8 cellular contexts compared by ENCODE assay signal in genomic region chr16:89561195-89562026, GRCh38. TPM values are rescaled to one million over a fixed set of nuclear protein-coding genes. Genes with fewer than 3 reads are reported as not detected.
DNase-seq lines count a peak whose midpoint lies in the region; ATAC-seq and TF ChIP-seq lines count a peak whose summit lies in the region.

No MANE protein-coding gene starts in this region.

- peaks cover 11% of the 10 kb centered on the region for H3K79me1 ChIP-seq in trophoblast cell (ENCODE audit: low read length)

- no peak for ATAC-seq in HG03439 (IDR thresholded peaks at IDR 0.05; ENCODE audit: unreplicated experiment)

- H3K4me3 ChIP-seq in trophoblast cell (ENCODE audit: low read depth, low read length), result peak overlapping the region; percentile 95

- no peaks in the 10 kb centered on the region for H3K9me3 ChIP-seq in trophoblast cell (ENCODE audit: insufficient read depth, low read depth, low read length)

- H2AK5ac ChIP-seq in trophoblast cell (ENCODE audit: low read length), result peak overlapping the region; percentile 60

- H2BK12ac ChIP-seq in trophoblast cell (ENCODE audit: low read length), result no peak overlapping the region

- peak overlapping the region; percentile 86 for H4K8ac ChIP-seq in trophoblast cell (ENCODE audit: low read depth, low read length)

- H2AFZ ChIP-seq in trophoblast cell (ENCODE audit: insufficient read depth, low read length, poor library complexity), result no peak overlapping the region

- H3K79me2 ChIP-seq in trophoblast cell (ENCODE audit: control insufficient read depth, insufficient read depth, low read length, poor library complexity), result peaks cover 17% of the 10 kb centered on the region

- H4K12ac ChIP-seq in trophoblast cell (ENCODE audit: low read depth, low read length), result peak overlapping the region; percentile 88

- peak overlapping the region; percentile 73 for H3K18ac ChIP-seq in trophoblast cell (ENCODE audit: low read length)

- peak overlapping the region; percentile 86 for H3K4me2 ChIP-seq in trophoblast cell (ENCODE audit: low read length)

- H3K4me1 ChIP-seq in trophoblast cell (ENCODE audit: control insufficient read depth in 1 of 2, insufficient read depth in 2 of 2, low read length in 2 of 2), result peaks cover 19 to 25% of the 10 kb centered on the region in 2 experiments

- H3K27me3 ChIP-seq in trophoblast cell (ENCODE audit: insufficient read depth, low read length), result no peaks in the 10 kb centered on the region

- H2BK120ac ChIP-seq in trophoblast cell (ENCODE audit: insufficient read depth, low read length, poor library complexity), result peak overlapping the region; percentile 60

- H3K36me3 ChIP-seq in trophoblast cell (ENCODE audit: control insufficient read depth in 1 of 2, insufficient read depth in 2 of 2, low read length in 2 of 2), result peaks cover 43 to 49% of the 10 kb centered on the region in 2 experiments

- H4K91ac ChIP-seq in trophoblast cell (ENCODE audit: low read depth, low read length), result peak overlapping the region; percentile 85

- H3K23ac ChIP-seq in trophoblast cell (ENCODE audit: low read length), result peak overlapping the region; percentile 2

- H3K27ac ChIP-seq in trophoblast cell (ENCODE audit: low read depth, low read length), result peak overlapping the region; percentile 86

- WGBS in trophoblast cell (ENCODE audit: extremely low coverage, insufficient coverage, insufficient read length), result no CpG with 5 or more reads among the region's 55 CpGs

- peak overlapping the region; percentile 79 for H2BK5ac ChIP-seq in trophoblast cell (ENCODE audit: low read depth, low read length, poor library complexity)

- peak; percentile 28 for DNase-seq in ELR (ENCODE audit: low read depth)
- DNase-seq in SK-N-DZ (ENCODE audit: low spot score), result peak; percentile 17
- DNase-seq in erythroblast (lab: John Stamatoyannopoulos, UW), result peak; percentile 40 to 53
- DNase-seq in trophoblast cell, result peak in 1 of 2 donors; percentile 13
- no peak for DNase-seq in hippocampal formation (lab: John Stamatoyannopoulos, UW)
- DNase-seq in hepatic stellate cell (ENCODE audit: low spot score), result no peak
- DNase-seq in NCI-H2029 (lab: John Stamatoyannopoulos, UW), result no peak

- H3K9ac ChIP-seq in trophoblast cell (ENCODE audit: low read length), result peak overlapping the region; percentile 97

- peak overlapping the region; percentile 91 for H3K14ac ChIP-seq in trophoblast cell (ENCODE audit: low read length)

- TF ChIP-seq POLR2A in erythroblast (IDR thresholded peaks at IDR 0.05; ENCODE audit: low read length), result no peak

- peak overlapping the region; percentile 96 for H3K4ac ChIP-seq in trophoblast cell (ENCODE audit: low read depth, low read length)

RNA-seq across cellular contexts. Expression of gene RPL13, which starts 0.9 kb away (rescaled TPM):
- 15,157 and 26,083 TPM in 2 replicates for polyA plus RNA-seq in SK-N-DZ (2014; cell fraction: cytosol; rRNA removed)
- 6,437 and 7,526 TPM in 2 replicates for polyA plus RNA-seq in SK-N-DZ (2014; cell fraction: nucleus; rRNA removed)
- polyA plus RNA-seq in trophoblast cell (2013), result 2,265 and 2,343 TPM in 2 replicates

RNA-seq across cellular contexts. Expression of gene CPNE7, which starts 14.1 kb away (rescaled TPM):
- 2.0 and 3.6 TPM in 2 replicates for polyA plus RNA-seq in SK-N-DZ (2014; cell fraction: cytosol; rRNA removed)
- 1.8 and 5.8 TPM in 2 replicates for polyA plus RNA-seq in SK-N-DZ (2014; cell fraction: nucleus; rRNA removed)
- 0.23 and 0.37 TPM in 2 replicates for polyA plus RNA-seq in trophoblast cell (2013)

RNA-seq across cellular contexts. Expression of gene DPEP1, which starts 52.0 kb away (rescaled TPM):
- 0.59 and 1.1 TPM in 2 replicates for polyA plus RNA-seq in SK-N-DZ (2014; cell fraction: cytosol; rRNA removed)
- 6.4 and 6.8 TPM in 2 replicates for polyA plus RNA-seq in SK-N-DZ (2014; cell fraction: nucleus; rRNA removed)
- polyA plus RNA-seq in trophoblast cell (2013), result 0.04 TPM in 1 of 2 replicates, not detected in the other

RNA-seq across cellular contexts. Expression of gene SPG7, which starts 53.2 kb away (rescaled TPM):
- 297 and 335 TPM in 2 replicates for polyA plus RNA-seq in SK-N-DZ (2014; cell fraction: cytosol; rRNA removed)
- 713 and 807 TPM in 2 replicates for polyA plus RNA-seq in SK-N-DZ (2014; cell fraction: nucleus; rRNA removed)
- 43.6 and 45.1 TPM in 2 replicates for polyA plus RNA-seq in trophoblast cell (2013)

Comparison
In these comparisons a context has a peak if more than half of its experiments do, and no peak if none do; other contexts are left out.
1. DNase-seq: peak in ELR (single experiment), SK-N-DZ (single experiment) and erythroblast (2 of 2); none in hippocampal formation (0 of 2), hepatic stellate cell (single experiment) and NCI-H2029 (single experiment).